Comparison of ENCODE assay signal across 9 cellular contexts in genomic region chr20:38875170-38875993, GRCh38. TPM values are rescaled to one million over a fixed set of nuclear protein-coding genes. Genes with fewer than 3 reads are reported as not detected.
DNase-seq lines count a peak whose midpoint lies in the region; ATAC-seq and TF ChIP-seq lines count a peak whose summit lies in the region.
"Had no signal": no experiment of that assay in that cellular context is flagged by ENCODE, and none has a peak within 500 bp of the region (broad histone marks: within the 10 kb centered on the region; RNA-seq: fewer than 3 reads in every experiment).

No MANE protein-coding gene starts in this region.

- H3K9me3 ChIP-seq in aorta (ENCODE audit: control insufficient read depth, low read length) (no peaks in the 10 kb centered on the region), SJCRH30 (replicated peaks) (no peaks in the 10 kb centered on the region)

- TF ChIP-seq CTCF in GM10248 (IDR thresholded peaks at IDR 0.05; ENCODE audit: control extremely low read depth, extremely low read depth, low read depth, missing control alignments): no peak

- CTCF ChIA-PET in GM10248 (lab: Yijun Ruan, JAX): interaction anchor here (0.9 to 11.7 kb wide), 10 partner anchors 10 to 230 kb away, joined by 3 to 122 read pairs (median 8); no protein-coding TSS in a partner anchor

- H3K27ac ChIP-seq in layer of hippocampus (ENCODE audit: low read depth, low read length) (peak overlapping the region; percentile 22), aorta (ENCODE audit: low read depth in 1 of 2, low read length in 2 of 2) (no peak overlapping the region), SJCRH30 (no peak overlapping the region)

- H3K36me3 ChIP-seq in aorta (ENCODE audit: control insufficient read depth in 1 of 2, insufficient read depth in 2 of 2, low read length in 1 of 2) (no peaks in the 10 kb centered on the region), SJCRH30 (no peaks in the 10 kb centered on the region)

- H3K4me1 ChIP-seq in aorta (ENCODE audit: control insufficient read depth in 1 of 2, insufficient read depth in 2 of 2, low read length in 2 of 2) (no peaks in the 10 kb centered on the region), SJCRH30 (no peaks in the 10 kb centered on the region)

- intact Hi-C loops in aorta (cut with DNase I): no loop called here

- H3K4me3 ChIP-seq in aorta (ENCODE audit: low read length in 2 of 2) (no peak overlapping the region), SJCRH30 (no peak overlapping the region)

- peak; percentile 43 for ATAC-seq in GM21367 (IDR thresholded peaks at IDR 0.05; ENCODE audit: unreplicated experiment)
- ATAC-seq in HG03575 (IDR thresholded peaks at IDR 0.05; ENCODE audit: extremely low read depth, insufficient number of reproducible peaks, low FRiP score, unreplicated experiment): peak; percentile 45
- peak; percentile 69 for ATAC-seq in aorta (ENCODE audit: low FRiP score)
- ATAC-seq: HCT116 had no signal

- H3K27me3 ChIP-seq in layer of hippocampus (ENCODE audit: control insufficient read depth, insufficient read depth, low read length) (no peaks in the 10 kb centered on the region), aorta (ENCODE audit: control insufficient read depth in 1 of 2, insufficient read depth in 2 of 2, low read length in 1 of 2) (no peaks in the 10 kb centered on the region), SJCRH30 (no peaks in the 10 kb centered on the region)

- WGBS in aorta, 2 donors: 32 to 34% methylated on average over 10 to 11 of the region's 11 CpGs

- POLR2A ChIA-PET in GM10248 (lab: Yijun Ruan, JAX): interaction anchor here (0.5 to 1.3 kb wide), 5 partner anchors 18 to 70 kb away, joined by 3 to 6 read pairs (median 3); partner anchors contain the start of gene PPP1R16B

- DNase-seq in GM10248 (ENCODE audit: extremely low spot score): peak; percentile 83
- DNase-seq in activated CD8-positive, alpha-beta memory T cell treated with anti-CD3 and anti-CD28 coated beads for 4 hours (ENCODE audit: low read depth in 2 of 2): peak; percentile 46 to 49
- no peak for DNase-seq in aorta
- no peak for DNase-seq in SJCRH30
- no peak for DNase-seq in HuH-7.5 (ENCODE audit: low spot score)

RNA-seq across cellular contexts. Expression of gene FAM83D, which starts 50.8 kb away (rescaled TPM):
- total RNA-seq in aorta: 1 to 10 TPM; 3.4 to 6.1 TPM
- polyA plus RNA-seq in aorta: 1 to 10 TPM; 1.1 to 2.7 TPM
- total RNA-seq in SJCRH30 (2014; rRNA removed; shearing (Covaris generic)): 87.9 and 96.6 TPM in 2 replicates

Comparison
In these comparisons a context has a peak if more than half of its experiments do, and no peak if none do; other contexts are left out.
1. DNase-seq: peak in GM10248 (single experiment) and activated CD8-positive, alpha-beta memory T cell treated with anti-CD3 and anti-CD28 coated beads for 4 hours (2 of 2); none in aorta (0 of 2), SJCRH30 (0 of 2) and HuH-7.5 (single experiment).
2. RNA of gene FAM83D, which starts 50.8 kb away (total RNA-seq): 87.9 to 96.6 TPM in SJCRH30; 3.4 to 6.1 TPM in aorta; every median in the first group is over 10 times any median in the second.
3. Peak in every context shown above with its lines, with median percentiles within 50 percentile points of each other: ATAC-seq.